Comparison of ENCODE assay signal across 13 cellular contexts in the genomic region with DNA sequence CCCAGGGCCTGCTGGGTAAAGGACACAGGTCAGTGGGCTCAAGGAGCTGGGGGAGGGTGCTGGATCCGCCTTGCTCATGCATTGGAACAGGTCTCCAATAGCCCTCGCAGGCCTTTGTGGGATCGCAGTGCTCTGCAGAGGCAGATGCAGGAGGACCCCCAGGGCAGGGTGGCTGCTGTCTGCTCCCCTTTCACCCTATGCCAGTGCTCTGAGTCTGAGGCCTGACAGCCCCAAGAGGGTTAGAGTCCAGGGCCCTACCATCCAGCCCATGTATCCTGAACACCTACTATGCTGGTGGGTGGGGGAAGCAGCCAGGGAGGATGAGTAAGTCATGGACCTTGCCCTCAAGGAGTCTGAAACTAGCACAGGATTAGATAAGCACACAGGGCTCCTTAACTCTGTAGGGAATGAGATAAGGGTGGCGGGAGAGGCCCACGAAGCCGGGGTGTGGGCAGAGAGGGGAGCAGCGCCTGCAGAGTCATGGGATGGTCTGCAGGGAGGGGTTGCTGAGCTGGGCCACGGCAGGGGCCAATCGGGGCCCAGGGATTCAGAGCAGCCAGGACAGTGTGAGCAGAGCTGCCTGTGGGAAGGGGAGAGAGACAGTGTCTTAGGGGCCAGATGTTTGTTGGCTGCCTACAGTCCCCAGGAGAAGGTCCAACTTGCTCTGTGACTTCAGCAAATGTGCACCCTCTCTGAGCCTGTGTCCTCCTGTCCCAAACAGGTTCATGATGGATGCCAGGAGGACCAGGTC. TPM values are rescaled to one million over a fixed set of nuclear protein-coding genes. Genes with fewer than 3 reads are reported as not detected.
A peak's percentile ranks its signal among the peaks of the same experiment; 100 is the strongest.
DNase-seq lines count a peak whose midpoint lies in the region; ATAC-seq, FAIRE-seq and TF ChIP-seq lines count a peak whose summit lies in the region.
"Had no signal": no experiment of that assay in that cellular context is flagged by ENCODE, and none has a peak within 500 bp of the region (broad histone marks: within the 10 kb centered on the region; RNA-seq: fewer than 3 reads in every experiment).

No MANE protein-coding gene starts in this region.

- no peaks in the 10 kb centered on the region for H3K9me3 ChIP-seq in GM12878 (replicated peaks; ENCODE audit: control insufficient read depth, insufficient read depth, low read length)
- no peaks in the 10 kb centered on the region for H3K9me3 ChIP-seq in ovary
- H3K9me3 ChIP-seq: gastrocnemius medialis had no signal

- POLR2A ChIA-PET in GM12878 (lab: Charles Lee), result interaction anchor here (0.6 to 19.9 kb wide), 5 partner anchors 11 to 602 kb away, joined by 4 to 620 read pairs (median 5); a partner anchor contains a TSS

- H3K4me3 Mint-ChIP-seq in IgD-negative memory B cell (peak overlapping the region in 2 of 4 donors; percentile 17 to 28), neural crest cell (no peak overlapping the region)
- no peak overlapping the region for H3K4me3 Mint-ChIP-seq in activated T-cell treated with anti-CD3 and anti-CD28 coated beads, Interleukin-2, amount 50 U/mL, for 24 hours

- in situ Hi-C loops in GM12878 (cut with MboI), result no loop called here

- H2AFZ ChIP-seq in GM12878 (ENCODE audit: control insufficient read depth, low read depth, low read length), result no peak overlapping the region

- no peak for DNase-seq in GM12878 (ENCODE audit: low read depth, low spot score)
- DNase-seq in neural crest cell (ENCODE audit: low read depth, low spot score), result no peak
- DNase-seq in activated T-cell treated with anti-CD3 and anti-CD28 coated beads, Interleukin-2, amount 50 U/mL, for 24 hours, result no peak
- DNase-seq in ovary, result no peak
- DNase-seq: activated T-cell treated with anti-CD3 and anti-CD28 coated beads, Interleukin-2, amount 50 U/mL, for 48 hours; gastrocnemius medialis; midbrain; NCI-H774; T1000 had no signal

- intact Hi-C loops in GM12878 (cut with micrococcal nuclease; ENCODE audit: unreplicated experiment), result no loop called here
- intact Hi-C loops in ovary (cut with DNase I), result loop anchor here in 2 of 4 donors (2.0 to 5.0 kb wide), 2 partner anchors 42 to 44 kb away; a partner anchor contains a TSS

- H3K36me3 ChIP-seq in GM12878 (ENCODE audit: control insufficient read depth in 2 of 2, insufficient read depth in 2 of 2, low read length in 1 of 2) (no peaks in the 10 kb centered on the region), ovary (no peaks in the 10 kb centered on the region)
- H3K36me3 ChIP-seq: gastrocnemius medialis had no signal

- TF ChIP-seq EP300 in GM12878 (IDR thresholded peaks at IDR 0.05; ENCODE audit: borderline replicate concordance in 1 of 2, control insufficient read depth in 1 of 2, low read depth in 2 of 2, low read length in 2 of 2) (no peak), ovary (IDR thresholded peaks at IDR 0.05) (no peak)

- H3K27ac Mint-ChIP-seq in IgD-negative memory B cell, result peak overlapping the region in 2 of 3 donors; percentile 16 to 53
- H3K27ac Mint-ChIP-seq in neural crest cell (ENCODE audit: unreplicated experiment), result peak overlapping the region; percentile 19
- H3K27ac Mint-ChIP-seq in activated T-cell treated with anti-CD3 and anti-CD28 coated beads, Interleukin-2, amount 50 U/mL, for 24 hours, result no peak overlapping the region

- CTCF ChIA-PET in GM12878 (lab: Yijun Ruan, JAX), result interaction anchor here (0.6 to 30.0 kb wide), 8 partner anchors 10 to 388 kb away, joined by 3 to 1208 read pairs (median 9); a partner anchor contains a TSS

- no peak overlapping the region for H3K27ac ChIP-seq in GM12878 (ENCODE audit: control insufficient read depth, insufficient read depth)
- H3K27ac ChIP-seq in ovary, result no peak overlapping the region

- H3K27me3 ChIP-seq in GM12878 (replicated peaks in 1 of 2; ENCODE audit: control insufficient read depth in 2 of 2, insufficient read depth in 2 of 2, low read length in 1 of 2) (no peaks in the 10 kb centered on the region), ovary (no peaks in the 10 kb centered on the region)
- H3K27me3 ChIP-seq: gastrocnemius medialis had no signal

- peaks cover 14 to 22% (median 15%) of the 10 kb centered on the region in 3 donors for H3K4me1 Mint-ChIP-seq in IgD-negative memory B cell
- H3K4me1 Mint-ChIP-seq in neural crest cell, result peaks cover 15% of the 10 kb centered on the region
- peaks cover 30% of the 10 kb centered on the region for H3K4me1 Mint-ChIP-seq in activated T-cell treated with anti-CD3 and anti-CD28 coated beads, Interleukin-2, amount 50 U/mL, for 24 hours (ENCODE audit: low read depth)

- no peaks in the 10 kb centered on the region for H4K20me1 ChIP-seq in GM12878 (ENCODE audit: control insufficient read depth, insufficient read depth)

- no peaks in the 10 kb centered on the region for H3K79me2 ChIP-seq in GM12878 (ENCODE audit: control insufficient read depth, insufficient read depth, low read length)

- H3K9ac ChIP-seq in GM12878 (ENCODE audit: control insufficient read depth, insufficient read depth, low read length), result no peak overlapping the region

- 0 out of 2 replicates have a peak overlapping the region, but pooled peaks have one; percentile 69 for H3K4me2 ChIP-seq in GM12878 (ENCODE audit: control insufficient read depth, insufficient read depth)

- RAD21 ChIA-PET in GM12878 (lab: Charles Lee; ENCODE audit: unreplicated experiment), result interaction anchor here (0.9 to 4.7 kb wide), 4 partner anchors 11 to 41 kb away, joined by 3 to 61 read pairs (median 6); no protein-coding TSS in a partner anchor

- TF ChIP-seq CTCF in GM12878 (IDR thresholded peaks at IDR 0.05 in 2 of 3, conservative IDR thresholded peaks at IDR 0.05 in 1 of 3; ENCODE audit: control insufficient read depth in 2 of 3, extremely low read depth in 1 of 3, insufficient read depth in 1 of 3, low read depth in 3 of 3, low read length in 3 of 3) (no peak), neural crest cell (conservative IDR thresholded peaks at IDR 0.05) (no peak), ovary (IDR thresholded peaks at IDR 0.05) (no peak)

- ATAC-seq in GM12878, result no peak
- no peak for ATAC-seq in GM18867 (IDR thresholded peaks at IDR 0.05; ENCODE audit: unreplicated experiment)

- H3K4me3 ChIP-seq in GM12878 (no peak overlapping the region), ovary (no peak overlapping the region)

- TF ChIP-seq RAD21 in GM12878 (IDR thresholded peaks at IDR 0.05; ENCODE audit: insufficient read depth, low read depth, low read length), result no peak

- peak; percentile 18 for FAIRE-seq in GM12878 (lab: Jason Lieb, UNC)

- H3K9me3 Mint-ChIP-seq in IgD-negative memory B cell, result no peaks in the 10 kb centered on the region
- no peaks in the 10 kb centered on the region for H3K9me3 Mint-ChIP-seq in neural crest cell
- H3K9me3 Mint-ChIP-seq in activated T-cell treated with anti-CD3 and anti-CD28 coated beads, Interleukin-2, amount 50 U/mL, for 24 hours, result no peaks in the 10 kb centered on the region

- TF ChIP-seq POLR2A in GM12878 (IDR thresholded peaks at IDR 0.05; ENCODE audit: low read depth, low read length) (no peak), ovary (IDR thresholded peaks at IDR 0.05) (no peak)

- 62% methylated on average over 9 of the region's 9 CpGs for WGBS in GM12878 (ENCODE audit: insufficient coverage, insufficient replicate concordance, low lambda C conversion rate, missing lambda C conversion rate)
- 27 to 59% (median 44%) methylated on average over 6 to 9 of the region's 9 CpGs for WGBS in ovary, 3 donors

- SMC1A ChIA-PET in GM12878 (lab: Charles Lee; ENCODE audit: uncharacterized antibody, unreplicated experiment), result interaction anchor here (0.9 to 6.1 kb wide), 6 partner anchors 11 to 291 kb away, joined by 3 to 54 read pairs (median 5); no protein-coding TSS in a partner anchor

- H3K4me1 ChIP-seq in GM12878 (ENCODE audit: control insufficient read depth, insufficient read depth, low read length) (peaks cover 12% of the 10 kb centered on the region), ovary (ENCODE audit: insufficient read depth) (peaks cover 1% of the 10 kb centered on the region)

- H3K27me3 Mint-ChIP-seq in IgD-negative memory B cell (no peaks in the 10 kb centered on the region), neural crest cell (ENCODE audit: low read depth) (no peaks in the 10 kb centered on the region)
- no peaks in the 10 kb centered on the region for H3K27me3 Mint-ChIP-seq in activated T-cell treated with anti-CD3 and anti-CD28 coated beads, Interleukin-2, amount 50 U/mL, for 24 hours

- H3K36me3 Mint-ChIP-seq in IgD-negative memory B cell (no peaks in the 10 kb centered on the region), neural crest cell (ENCODE audit: low read depth) (no peaks in the 10 kb centered on the region)
- no peaks in the 10 kb centered on the region for H3K36me3 Mint-ChIP-seq in activated T-cell treated with anti-CD3 and anti-CD28 coated beads, Interleukin-2, amount 50 U/mL, for 24 hours (ENCODE audit: low read depth)

- no TSS peak for BruUV-seq in GM12878 (replicated peaks; lab: Mats Ljungman, UMichigan)

RNA-seq across cellular contexts. Expression of a gene that starts 10.5 kb away (rescaled TPM):
- polyA plus RNA-seq in IgD-negative memory B cell, result 210 TPM
- total RNA-seq in GM12878 (2013; cell fraction: nucleolus; rRNA removed), result 122 and 128 TPM in 2 replicates
- 50.9 and 64.6 TPM in 2 replicates for total RNA-seq in GM12878 (2014; rRNA removed)
- 24.3 and 24.5 TPM in 2 replicates for total RNA-seq in GM12878 (2014; rRNA removed; fragmentation: Illumina TruSeq; extraction: Trizol)
- total RNA-seq in GM12878 (2021), result 165 and 166 TPM in 2 replicates
- polyA plus RNA-seq in GM12878 (2011; ENCODE audit: low read depth), result 43.3 TPM
- polyA plus RNA-seq in GM12878 (2011; rRNA removed), result 21.0 and 50.4 TPM in 2 replicates
- polyA plus RNA-seq in GM12878 (2011; cell fraction: cytosol; rRNA removed), result 79.0 and 83.3 TPM in 2 replicates
- polyA plus RNA-seq in GM12878 (2011; cell fraction: nucleus; rRNA removed), result 107 and 190 TPM in 2 replicates
- 112 and 125 TPM in 2 replicates for polyA plus RNA-seq in GM12878 (2012)
- polyA plus RNA-seq in GM12878 (2014; fragmentation: Illumina TruSeq; extraction: Trizol), result 18.9 and 71.4 TPM in 2 replicates
- polyA plus RNA-seq in GM12878 (2014; fragmentation: Nextera tagmentation; extraction: Ambion mirVana), result 1 to 10 TPM; 1.0 to 2.2 TPM
- polyA plus RNA-seq in GM12878 (2014; rRNA removed), result 68.5 and 102 TPM in 2 replicates
- 10 to 100 TPM; 88.1 to 97.5 TPM for polyA plus RNA-seq in GM12878 (2016; fragmentation: Nextera tagmentation; extraction: Ambion mirVana)
- 75.9 and 95.9 TPM in 2 replicates for polyA minus RNA-seq in GM12878 (2011; rRNA and poly(A)+ RNA removed)
- 32.5 and 39.8 TPM in 2 replicates for polyA minus RNA-seq in GM12878 (2011; cell fraction: cytosol; rRNA and poly(A)+ RNA removed)
- 37.4 and 72.2 TPM in 2 replicates for polyA minus RNA-seq in GM12878 (2011; cell fraction: nucleus; rRNA and poly(A)+ RNA removed)
- total RNA-seq in neural crest cell, result 74.2 and 77.2 TPM in 2 replicates
- 10 to 100 TPM; 14.3 to 87.8 (median 42.2) TPM for total RNA-seq in ovary
- polyA plus RNA-seq in ovary, result 10 to 100 TPM; 14.5 to 14.8 TPM

RNA-seq across cellular contexts. Expression of a gene that starts 28.1 kb away (rescaled TPM):
- 3.9 TPM for polyA plus RNA-seq in IgD-negative memory B cell
- 33.5 and 35.5 TPM in 2 replicates for total RNA-seq in GM12878 (2013; cell fraction: nucleolus; rRNA removed)
- 7.4 and 10.2 TPM in 2 replicates for total RNA-seq in GM12878 (2014; rRNA removed)
- total RNA-seq in GM12878 (2014; rRNA removed; fragmentation: Illumina TruSeq; extraction: Trizol), result 2.0 and 2.2 TPM in 2 replicates
- total RNA-seq in GM12878 (2021), result 16.5 and 19.0 TPM in 2 replicates
- 3.9 TPM for polyA plus RNA-seq in GM12878 (2011; ENCODE audit: low read depth)
- 0.65 and 2.3 TPM in 2 replicates for polyA plus RNA-seq in GM12878 (2011; rRNA removed)
- 3.6 and 4.5 TPM in 2 replicates for polyA plus RNA-seq in GM12878 (2011; cell fraction: cytosol; rRNA removed)
- 27.0 and 30.1 TPM in 2 replicates for polyA plus RNA-seq in GM12878 (2011; cell fraction: nucleus; rRNA removed)
- 12.6 and 13.8 TPM in 2 replicates for polyA plus RNA-seq in GM12878 (2012)
- 0.52 and 2.4 TPM in 2 replicates for polyA plus RNA-seq in GM12878 (2014; fragmentation: Illumina TruSeq; extraction: Trizol)
- under 1 TPM; 0.08 to 0.51 TPM for polyA plus RNA-seq in GM12878 (2014; fragmentation: Nextera tagmentation; extraction: Ambion mirVana)
- 7.2 and 13.2 TPM in 2 replicates for polyA plus RNA-seq in GM12878 (2014; rRNA removed)
- 1 to 10 TPM; 6.8 to 8.3 TPM for polyA plus RNA-seq in GM12878 (2016; fragmentation: Nextera tagmentation; extraction: Ambion mirVana)
- polyA minus RNA-seq in GM12878 (2011; rRNA and poly(A)+ RNA removed), result 5.6 and 6.2 TPM in 2 replicates
- polyA minus RNA-seq in GM12878 (2011; cell fraction: cytosol; rRNA and poly(A)+ RNA removed), result 6.5 and 6.8 TPM in 2 replicates
- 20.1 and 25.6 TPM in 2 replicates for polyA minus RNA-seq in GM12878 (2011; cell fraction: nucleus; rRNA and poly(A)+ RNA removed)
- 24.1 and 24.8 TPM in 2 replicates for total RNA-seq in neural crest cell
- total RNA-seq in ovary, result 10 to 100 TPM; 22.2 to 40.1 (median 30.4) TPM
- polyA plus RNA-seq in ovary, result 10 to 100 TPM in 1 of 2 donors, 1 to 10 TPM in 1; 2.2 to 23.4 TPM

RNA-seq across cellular contexts. Expression of a gene that starts 35.6 kb away (rescaled TPM):
- 11.4 TPM for polyA plus RNA-seq in IgD-negative memory B cell
- total RNA-seq in GM12878 (2013; cell fraction: nucleolus; rRNA removed), result 8.1 and 8.8 TPM in 2 replicates
- 2.8 and 3.3 TPM in 2 replicates for total RNA-seq in GM12878 (2014; rRNA removed)
- total RNA-seq in GM12878 (2014; rRNA removed; fragmentation: Illumina TruSeq; extraction: Trizol), result 1.2 and 1.7 TPM in 2 replicates
- 4.7 and 4.9 TPM in 2 replicates for total RNA-seq in GM12878 (2021)
- polyA plus RNA-seq in GM12878 (2011; ENCODE audit: low read depth), result 8.8 TPM
- 5.0 and 6.7 TPM in 2 replicates for polyA plus RNA-seq in GM12878 (2011; rRNA removed)
- 6.8 and 7.2 TPM in 2 replicates for polyA plus RNA-seq in GM12878 (2011; cell fraction: cytosol; rRNA removed)
- 20.9 and 29.4 TPM in 2 replicates for polyA plus RNA-seq in GM12878 (2011; cell fraction: nucleus; rRNA removed)
- polyA plus RNA-seq in GM12878 (2012), result 11.9 and 13.1 TPM in 2 replicates
- 1.4 and 1.8 TPM in 2 replicates for polyA plus RNA-seq in GM12878 (2014; fragmentation: Illumina TruSeq; extraction: Trizol)
- under 1 TPM; 0.08 to 0.11 TPM for polyA plus RNA-seq in GM12878 (2014; fragmentation: Nextera tagmentation; extraction: Ambion mirVana)
- 2.2 and 3.6 TPM in 2 replicates for polyA plus RNA-seq in GM12878 (2014; rRNA removed)
- polyA plus RNA-seq in GM12878 (2016; fragmentation: Nextera tagmentation; extraction: Ambion mirVana), result 1 to 10 TPM; 1.7 to 3.1 TPM
- polyA minus RNA-seq in GM12878 (2011; rRNA and poly(A)+ RNA removed), result 4.2 and 4.8 TPM in 2 replicates
- polyA minus RNA-seq in GM12878 (2011; cell fraction: cytosol; rRNA and poly(A)+ RNA removed), result 2.8 and 2.9 TPM in 2 replicates
- 4.1 and 4.3 TPM in 2 replicates for polyA minus RNA-seq in GM12878 (2011; cell fraction: nucleus; rRNA and poly(A)+ RNA removed)
- total RNA-seq in neural crest cell, result 13.4 and 16.5 TPM in 2 replicates
- total RNA-seq in ovary, result 10 to 100 TPM in 5 of 7 donors, 1 to 10 TPM in 2; 9.0 to 12.8 (median 12.2) TPM
- 10 to 100 TPM in 1 of 2 donors, 1 to 10 TPM in 1; 8.0 to 16.2 TPM for polyA plus RNA-seq in ovary

RNA-seq across cellular contexts. Expression of a gene that starts 44.5 kb away (rescaled TPM):
- 0.15 TPM for polyA plus RNA-seq in IgD-negative memory B cell
- 0.73 and 1.6 TPM in 2 replicates for total RNA-seq in GM12878 (2013; cell fraction: nucleolus; rRNA removed)
- total RNA-seq in GM12878 (2014; rRNA removed), result 0.11 and 1.3 TPM in 2 replicates
- 0.09 TPM in 2 replicates for total RNA-seq in GM12878 (2014; rRNA removed; fragmentation: Illumina TruSeq; extraction: Trizol)
- total RNA-seq in GM12878 (2021), result 0.36 and 0.45 TPM in 2 replicates
- polyA plus RNA-seq in GM12878 (2011; ENCODE audit: low read depth), result 0.10 TPM
- polyA plus RNA-seq in GM12878 (2011; rRNA removed), result 0.04 and 0.12 TPM in 2 replicates
- polyA plus RNA-seq in GM12878 (2011; cell fraction: cytosol; rRNA removed), result 0.10 and 0.13 TPM in 2 replicates
- 0.48 and 0.92 TPM in 2 replicates for polyA plus RNA-seq in GM12878 (2011; cell fraction: nucleus; rRNA removed)
- polyA plus RNA-seq in GM12878 (2012), result 0.22 and 0.45 TPM in 2 replicates
- polyA plus RNA-seq in GM12878 (2014; fragmentation: Illumina TruSeq; extraction: Trizol), result 0.03 and 0.46 TPM in 2 replicates
- under 1 TPM in 1 of 2 experiments, not detected in 1; 0.02 TPM for polyA plus RNA-seq in GM12878 (2014; fragmentation: Nextera tagmentation; extraction: Ambion mirVana)
- 0.44 and 0.53 TPM in 2 replicates for polyA plus RNA-seq in GM12878 (2014; rRNA removed)
- polyA plus RNA-seq in GM12878 (2016; fragmentation: Nextera tagmentation; extraction: Ambion mirVana), result under 1 TPM; 0.04 TPM
- 0.05 TPM in 1 of 2 replicates, not detected in the other for polyA minus RNA-seq in GM12878 (2011; rRNA and poly(A)+ RNA removed)
- polyA minus RNA-seq in GM12878 (2011; cell fraction: cytosol; rRNA and poly(A)+ RNA removed), result 0.13 TPM in 1 of 2 replicates, not detected in the other
- polyA minus RNA-seq in GM12878 (2011; cell fraction: nucleus; rRNA and poly(A)+ RNA removed), result 0.19 and 0.24 TPM in 2 replicates
- total RNA-seq in neural crest cell, result 3.0 and 3.5 TPM in 2 replicates
- 1 to 10 TPM; 2.6 to 9.5 (median 4.0) TPM for total RNA-seq in ovary
- 1 to 10 TPM in 1 of 2 donors, under 1 TPM in 1; 0.35 to 1.9 TPM for polyA plus RNA-seq in ovary

RNA-seq across cellular contexts. Expression of a gene that starts 46.8 kb away (rescaled TPM):
- polyA plus RNA-seq in IgD-negative memory B cell, result not detected
- total RNA-seq in GM12878 (2013; cell fraction: nucleolus; rRNA removed), result not detected in 2 replicates
- total RNA-seq in GM12878 (2014; rRNA removed), result not detected in 2 replicates
- not detected in 2 replicates for total RNA-seq in GM12878 (2014; rRNA removed; fragmentation: Illumina TruSeq; extraction: Trizol)
- not detected in 2 replicates for total RNA-seq in GM12878 (2021)
- polyA plus RNA-seq in GM12878 (2011; ENCODE audit: low read depth), result not detected
- polyA plus RNA-seq in GM12878 (2011; rRNA removed), result not detected in 2 replicates
- not detected in 2 replicates for polyA plus RNA-seq in GM12878 (2011; cell fraction: cytosol; rRNA removed)
- polyA plus RNA-seq in GM12878 (2011; cell fraction: nucleus; rRNA removed), result not detected in 2 replicates
- not detected in 2 replicates for polyA plus RNA-seq in GM12878 (2012)
- polyA plus RNA-seq in GM12878 (2014; fragmentation: Illumina TruSeq; extraction: Trizol), result not detected in 2 replicates
- polyA plus RNA-seq in GM12878 (2014; fragmentation: Nextera tagmentation; extraction: Ambion mirVana), result not detected
- not detected in 2 replicates for polyA plus RNA-seq in GM12878 (2014; rRNA removed)
- polyA plus RNA-seq in GM12878 (2016; fragmentation: Nextera tagmentation; extraction: Ambion mirVana), result not detected
- not detected in 2 replicates for polyA minus RNA-seq in GM12878 (2011; rRNA and poly(A)+ RNA removed)
- not detected in 2 replicates for polyA minus RNA-seq in GM12878 (2011; cell fraction: cytosol; rRNA and poly(A)+ RNA removed)
- not detected in 2 replicates for polyA minus RNA-seq in GM12878 (2011; cell fraction: nucleus; rRNA and poly(A)+ RNA removed)
- total RNA-seq in neural crest cell, result not detected in 2 replicates
- total RNA-seq in ovary, result 1 to 10 TPM in 3 of 7 donors, under 1 TPM in 3, not detected in 1; 0.45 to 1.6 (median 0.88) TPM
- under 1 TPM in 1 of 2 donors, not detected in 1; 0.58 TPM for polyA plus RNA-seq in ovary
- total RNA-seq: cerebellum, gastrocnemius medialis, subcutaneous adipose tissue had no signal
